Comparison of ENCODE assay signal across 9 cellular contexts in genomic region chr13:37662624-37663023, GRCh38.
"Had no signal": no experiment of that assay in that cellular context is flagged by ENCODE, and none has a peak within 500 bp of the region (broad histone marks: within the 10 kb centered on the region; RNA-seq: fewer than 3 reads in every experiment).

No MANE protein-coding gene starts in this region.

- H3K4me3 ChIP-seq: GM23338, HAP-1, K562 had no signal

- DNase-seq: H7, HFFc6, KG1 had no signal

- H3K9me3 ChIP-seq: HAP-1 had no signal

- H2AFZ ChIP-seq: GM23338 had no signal

- ATAC-seq: GM23338, HCT116, HepG2, K562 had no signal

- H3K27ac ChIP-seq: HL-60 had no signal

- H3K36me3 ChIP-seq: HAP-1 had no signal

- H3K4me2 ChIP-seq: GM23338 had no signal
